11 cellular contexts compared by ENCODE assay signal in genomic region chr19:11141937-11142527, GRCh38. TPM values are rescaled to one million over a fixed set of nuclear protein-coding genes. Genes with fewer than 3 reads are reported as not detected.
A peak's percentile ranks its signal among the peaks of the same experiment; 100 is the strongest.
DNase-seq lines count a peak whose midpoint lies in the region; ATAC-seq and TF ChIP-seq lines count a peak whose summit lies in the region.
"Had no signal": no experiment of that assay in that cellular context is flagged by ENCODE, and none has a peak within 500 bp of the region (broad histone marks: within the 10 kb centered on the region; RNA-seq: fewer than 3 reads in every experiment).

No MANE protein-coding gene starts in this region.

- H3K36me3 ChIP-seq in lung (ENCODE audit: control insufficient read depth in 2 of 2, insufficient read depth in 2 of 2, low read length in 2 of 2) = no peaks in the 10 kb centered on the region
- no peaks in the 10 kb centered on the region for H3K36me3 ChIP-seq in tibial nerve

- ATAC-seq in lung (ENCODE audit: insufficient read depth, low FRiP score) = no peak
- no peak for ATAC-seq in activated CD8-positive, alpha-beta T cell treated with anti-CD3 and anti-CD28 coated beads, Interleukin-2, amount 10 ng/mL, durations not matched to agents 7 days and 5 days

- no peak for TF ChIP-seq EP300 in tibial nerve (IDR thresholded peaks at IDR 0.05)

- peaks cover 6 to 30% of the 10 kb centered on the region in 2 donors for H3K4me1 ChIP-seq in lung (ENCODE audit: control insufficient read depth in 2 of 2, insufficient read depth in 2 of 2, low read length in 2 of 2)
- H3K4me1 ChIP-seq in tibial nerve = peaks cover 5 to 73% (median 52%) of the 10 kb centered on the region in 4 donors

- no peak overlapping the region for H3K27ac Mint-ChIP-seq in activated CD8-positive, alpha-beta T cell treated with anti-CD3 and anti-CD28 coated beads, Interleukin-2, amount 10 ng/mL, durations not matched to agents 7 days and 5 days
- H3K27ac Mint-ChIP-seq: memory B cell had no signal

- CTCF ChIA-PET in activated CD8-positive, alpha-beta T cell treated with anti-CD3 and anti-CD28 coated beads, Interleukin-2, amount 10 ng/mL, durations not matched to agents 7 days and 5 days (lab: Charles Lee) = interaction anchor here (1.3 kb wide), 1 partner anchor 16 kb away, joined by 3 read pairs; no protein-coding TSS in a partner anchor

- in situ Hi-C loops in KBM-7 (cut with MboI; ENCODE audit: low pct_unique_long_range_greater_than_20kb, low sequenced_read_pairs) = no loop called here

- 0 out of 2 replicates have a peak, but pooled peaks have one; percentile 5 for TF ChIP-seq CTCF in LNCaP clone FGC (IDR thresholded peaks at IDR 0.05; ENCODE audit: control insufficient read depth, extremely low read depth, insufficient read depth)
- TF ChIP-seq CTCF in lung (IDR thresholded peaks at IDR 0.05; ENCODE audit: control extremely low read depth, extremely low read depth) = no peak
- no peak for TF ChIP-seq CTCF in tibial nerve (IDR thresholded peaks at IDR 0.05)

- H3K4me1 Mint-ChIP-seq in activated CD8-positive, alpha-beta T cell treated with anti-CD3 and anti-CD28 coated beads, Interleukin-2, amount 10 ng/mL, durations not matched to agents 7 days and 5 days (ENCODE audit: low read depth) = peaks cover 27% of the 10 kb centered on the region

- TF ChIP-seq POLR2A in tibial nerve (IDR thresholded peaks at IDR 0.05) = no peak

- peaks cover 25% of the 10 kb centered on the region for H3K36me3 Mint-ChIP-seq in activated CD8-positive, alpha-beta T cell treated with anti-CD3 and anti-CD28 coated beads, Interleukin-2, amount 10 ng/mL, durations not matched to agents 7 days and 5 days (ENCODE audit: low read depth)

- POLR2A ChIA-PET in activated CD8-positive, alpha-beta T cell treated with anti-CD3 and anti-CD28 coated beads, Interleukin-2, amount 10 ng/mL, durations not matched to agents 7 days and 5 days (lab: Charles Lee) = no interaction called here

- H3K9me3 Mint-ChIP-seq in activated CD8-positive, alpha-beta T cell treated with anti-CD3 and anti-CD28 coated beads, Interleukin-2, amount 10 ng/mL, durations not matched to agents 7 days and 5 days (ENCODE audit: insufficient read depth) = no peaks in the 10 kb centered on the region
- H3K9me3 Mint-ChIP-seq: memory B cell had no signal

- H3K27me3 ChIP-seq in lung (ENCODE audit: control insufficient read depth, insufficient read depth) = no peaks in the 10 kb centered on the region
- no peaks in the 10 kb centered on the region for H3K27me3 ChIP-seq in tibial nerve
- H3K27me3 ChIP-seq: SJCRH30 had no signal

- H3K4me3 ChIP-seq in LNCaP clone FGC (ENCODE audit: low read depth, low read length) (no peak overlapping the region), lung (no peak overlapping the region), tibial nerve (no peak overlapping the region)

- H3K4me3 Mint-ChIP-seq in activated CD8-positive, alpha-beta T cell treated with anti-CD3 and anti-CD28 coated beads, Interleukin-2, amount 10 ng/mL, durations not matched to agents 7 days and 5 days = no peak overlapping the region
- H3K4me3 Mint-ChIP-seq: memory B cell had no signal

- DNase-seq in LNCaP clone FGC (ENCODE audit: low read depth) (no peak), caudate nucleus (lab: John Stamatoyannopoulos, UW) (no peak), lung (ENCODE audit: low spot score) (no peak), tibial nerve (ENCODE audit: low spot score in 2 of 2) (no peak), KBM-7 (no peak)
- no peak for DNase-seq in stimulated activated naive CD4-positive, alpha-beta T cell (lab: John Stamatoyannopoulos, UW)
- no peak for DNase-seq in activated CD8-positive, alpha-beta T cell treated with anti-CD3 and anti-CD28 coated beads, Interleukin-2, amount 10 ng/mL, durations not matched to agents 7 days and 5 days
- DNase-seq: NCI-H1436; stimulated activated CD4-positive, alpha-beta T cell treated with anti-CD3 and anti-CD28 coated beads, Interleukin-4, amount 100 ng/mL, for 1 hour had no signal

- WGBS in lung, 2 donors = 69 to 77% methylated on average over 9 of the region's 9 CpGs
- WGBS in tibial nerve, 2 donors = 53 to 58% methylated on average over 5 to 8 of the region's 9 CpGs

- H3K9me3 ChIP-seq in lung (ENCODE audit: control insufficient read depth in 2 of 2, insufficient read depth in 1 of 2, low read length in 1 of 2) = no peaks in the 10 kb centered on the region
- no peaks in the 10 kb centered on the region for H3K9me3 ChIP-seq in tibial nerve
- H3K9me3 ChIP-seq: SJCRH30 had no signal

- H3K27ac ChIP-seq in caudate nucleus (ENCODE audit: low read depth, low read length) (peak overlapping the region; percentile 50), lung (ENCODE audit: low read depth in 1 of 2, low read length in 1 of 2) (peak overlapping the region; percentile 60 to 91), tibial nerve (peak overlapping the region; percentile 80 to 100 (median 98))

- no peaks in the 10 kb centered on the region for H3K27me3 Mint-ChIP-seq in activated CD8-positive, alpha-beta T cell treated with anti-CD3 and anti-CD28 coated beads, Interleukin-2, amount 10 ng/mL, durations not matched to agents 7 days and 5 days (ENCODE audit: low read depth)

RNA-seq across cellular contexts. Expression of gene SPC24, which starts 13.6 kb away (rescaled TPM):
- total RNA-seq in lung (1 to 10 TPM; 2.5 to 5.3 TPM), tibial nerve (10 to 100 TPM in 1 of 4 donors, 1 to 10 TPM in 3; 2.6 to 20.4 (median 4.4) TPM)
- polyA plus RNA-seq in lung = 1 to 10 TPM; 1.3 to 6.5 TPM
- total RNA-seq in activated CD8-positive, alpha-beta T cell treated with anti-CD3 and anti-CD28 coated beads, Interleukin-2, amount 10 ng/mL, durations not matched to agents 7 days and 5 days = 10 to 100 TPM; 92.6 to 94.0 TPM

RNA-seq across cellular contexts. Expression of gene LDLR, which starts 52.8 kb away (rescaled TPM):
- 100 to 1,000 TPM; 270 to 271 TPM for total RNA-seq in lung
- 100 to 1,000 TPM in 1 of 2 donors, 10 to 100 TPM in 1; 52.1 to 131 TPM for polyA plus RNA-seq in lung
- 10 to 100 TPM; 22.6 to 45.6 (median 35.7) TPM for total RNA-seq in tibial nerve
- total RNA-seq in activated CD8-positive, alpha-beta T cell treated with anti-CD3 and anti-CD28 coated beads, Interleukin-2, amount 10 ng/mL, durations not matched to agents 7 days and 5 days = 100 to 1,000 TPM; 117 to 123 TPM

RNA-seq across cellular contexts. Expression of gene KANK2, which starts 55.3 kb away (rescaled TPM):
- total RNA-seq in lung (100 to 1,000 TPM; 129 to 164 TPM), tibial nerve (100 to 1,000 TPM; 355 to 752 (median 582) TPM)
- 10 to 100 TPM; 90.1 to 96.8 TPM for polyA plus RNA-seq in lung
- total RNA-seq in activated CD8-positive, alpha-beta T cell treated with anti-CD3 and anti-CD28 coated beads, Interleukin-2, amount 10 ng/mL, durations not matched to agents 7 days and 5 days = 1 to 10 TPM; 6.1 to 8.0 TPM

Comparison
In these comparisons a context has a peak if more than half of its experiments do, and no peak if none do; other contexts are left out.
1. RNA of gene SPC24, which starts 13.6 kb away (total RNA-seq): 92.6 to 94.0 TPM in activated CD8-positive, alpha-beta T cell treated with anti-CD3 and anti-CD28 coated beads, Interleukin-2, amount 10 ng/mL, durations not matched to agents 7 days and 5 days; 2.6 to 20.4 TPM in tibial nerve and 2.5 to 5.3 TPM in lung; every median in the first group is over 4 times any median in the second.
2. RNA of gene KANK2, which starts 55.3 kb away (total RNA-seq): 355 to 752 TPM in tibial nerve and 129 to 164 TPM in lung; 6.1 to 8.0 TPM in activated CD8-positive, alpha-beta T cell treated with anti-CD3 and anti-CD28 coated beads, Interleukin-2, amount 10 ng/mL, durations not matched to agents 7 days and 5 days; every median in the first group is over 10 times any median in the second.
3. Peak in every context shown above with its lines, with median percentiles within 50 percentile points of each other: H3K27ac ChIP-seq.